In genomic region chr10:73969224-73969811, GRCh38 we compare ENCODE assay signal across 18 cellular contexts. TPM values are rescaled to one million over a fixed set of nuclear protein-coding genes. Genes with fewer than 3 reads are reported as not detected.
DNase-seq lines count a peak whose midpoint lies in the region; ATAC-seq, FAIRE-seq and TF ChIP-seq lines count a peak whose summit lies in the region.
"Had no signal": no experiment of that assay in that cellular context is flagged by ENCODE, and none has a peak within 500 bp of the region (broad histone marks: within the 10 kb centered on the region; RNA-seq: fewer than 3 reads in every experiment).

No MANE protein-coding gene starts in this region.

- no peaks in the 10 kb centered on the region for H3K9me2 ChIP-seq in SK-N-SH

- peak overlapping the region; percentile 24 to 61 for H3K4ac ChIP-seq in mesenchymal stem cell (ENCODE audit: low read depth in 1 of 2, low read length in 2 of 2)

- peaks cover 0 to 27% of the 10 kb centered on the region in 2 experiments; a peak in 2 of 4 replicates for H3K4me1 ChIP-seq in SK-N-SH (ENCODE audit: control insufficient read depth in 1 of 2, insufficient read depth in 2 of 2, low read depth in 1 of 2, low read length in 1 of 2)
- peaks cover 7% of the 10 kb centered on the region for H3K4me1 ChIP-seq in GM12878 (ENCODE audit: control insufficient read depth, insufficient read depth, low read length)
- H3K4me1 ChIP-seq in mesenchymal stem cell (ENCODE audit: control insufficient read depth, insufficient read depth, low read depth, low read length), result peaks cover 20% of the 10 kb centered on the region
- H3K4me1 ChIP-seq in body of pancreas, result peaks cover 12% of the 10 kb centered on the region

- H3K27ac ChIP-seq in SK-N-SH (ENCODE audit: low read depth in 2 of 2, low read length in 1 of 2) (no peak overlapping the region), GM12878 (ENCODE audit: control insufficient read depth, insufficient read depth) (no peak overlapping the region), mesenchymal stem cell (ENCODE audit: low read length, poor library complexity, severe bottlenecking) (no peak overlapping the region), body of pancreas (no peak overlapping the region)

- peak overlapping the region; percentile 57 to 66 for H2BK12ac ChIP-seq in mesenchymal stem cell (ENCODE audit: low read length in 2 of 2)

- no peak overlapping the region for H4K91ac ChIP-seq in mesenchymal stem cell (ENCODE audit: low read length)

- no peak for TF ChIP-seq RAD21 in SK-N-SH (IDR thresholded peaks at IDR 0.05; ENCODE audit: low read length)
- TF ChIP-seq RAD21 in GM12878 (IDR thresholded peaks at IDR 0.05; ENCODE audit: insufficient read depth, low read depth, low read length), result no peak

- no peaks in the 10 kb centered on the region for H3K79me1 ChIP-seq in mesenchymal stem cell (replicated peaks; ENCODE audit: low read length, poor library complexity, severe bottlenecking)

- POLR2A ChIA-PET in SK-N-SH (lab: Yijun Ruan, JAX) (no interaction called here), GM12878 (lab: Charles Lee) (no interaction called here)

- H3K14ac ChIP-seq in mesenchymal stem cell (ENCODE audit: low read length in 2 of 2), result no peak overlapping the region

- SMC1A ChIA-PET in GM12878 (lab: Charles Lee; ENCODE audit: uncharacterized antibody, unreplicated experiment), result interaction anchor here (1.0 to 1.6 kb wide), 2 partner anchors 10 to 11 kb away, joined by 3 to 4 read pairs; no protein-coding TSS in a partner anchor

- no peak overlapping the region; the same call in 1 of the 2 replicates for H2AFZ ChIP-seq in SK-N-SH (ENCODE audit: low read depth)
- no peak overlapping the region for H2AFZ ChIP-seq in GM12878 (ENCODE audit: control insufficient read depth, low read depth, low read length)
- H2AFZ ChIP-seq in mesenchymal stem cell (ENCODE audit: low read depth, low read length), result no peak overlapping the region

- H3K4me3 ChIP-seq in SK-N-SH (ENCODE audit: low read depth in 2 of 2, low read length in 1 of 2), result no peak overlapping the region
- H3K4me3 ChIP-seq in GM12878, result no peak overlapping the region
- no peak overlapping the region for H3K4me3 ChIP-seq in mesenchymal stem cell (ENCODE audit: insufficient read depth in 1 of 2, low read depth in 1 of 2, low read length in 2 of 2)
- no peak overlapping the region for H3K4me3 ChIP-seq in body of pancreas
- H3K4me3 ChIP-seq: cardiac muscle cell had no signal

- H3K79me2 ChIP-seq in SK-N-SH (ENCODE audit: insufficient read depth) (no peaks in the 10 kb centered on the region), GM12878 (ENCODE audit: control insufficient read depth, insufficient read depth, low read length) (no peaks in the 10 kb centered on the region)

- 64% methylated on average over 5 of the region's 5 CpGs for whole genome bisulfite sequencing in SK-N-SH (ENCODE audit: low lambda C conversion rate)
- WGBS in GM12878 (ENCODE audit: insufficient coverage, insufficient replicate concordance, low lambda C conversion rate, missing lambda C conversion rate), result 76% methylated on average over 5 of the region's 5 CpGs
- WGBS in mesenchymal stem cell, result 92% methylated on average over 5 of the region's 5 CpGs
- WGBS in body of pancreas, 2 donors, result 69 to 81% methylated on average over 5 of the region's 5 CpGs

- H2BK120ac ChIP-seq in mesenchymal stem cell (ENCODE audit: low read depth, low read length), result no peak overlapping the region

- CTCF ChIA-PET in SK-N-SH (lab: Yijun Ruan, JAX) (interaction anchor here (0.6 to 3.4 kb wide), 4 partner anchors 12 to 112 kb away, joined by 3 to 19 read pairs (median 8); no protein-coding TSS in a partner anchor), GM12878 (lab: Yijun Ruan, JAX) (interaction anchor here (0.6 kb wide), 1 partner anchor 103 kb away, joined by 3 read pairs; no protein-coding TSS in a partner anchor)

- no peak for TF ChIP-seq CTCF in SK-N-SH (IDR thresholded peaks at IDR 0.05)
- no peak for TF ChIP-seq CTCF in GM12878 (IDR thresholded peaks at IDR 0.05 in 2 of 3, conservative IDR thresholded peaks at IDR 0.05 in 1 of 3; ENCODE audit: control insufficient read depth in 2 of 3, extremely low read depth in 1 of 3, insufficient read depth in 1 of 3, low read depth in 3 of 3, low read length in 3 of 3)
- no peak for TF ChIP-seq CTCF in type B pancreatic cell (conservative IDR thresholded peaks at IDR 0.05)
- TF ChIP-seq CTCF in body of pancreas (IDR thresholded peaks at IDR 0.05), result no peak

- no peak overlapping the region for H3K27ac Mint-ChIP-seq in type B pancreatic cell
- H3K27ac Mint-ChIP-seq in activated T-helper 1 cell treated with anti-CD3 and anti-CD28 coated beads, Interleukin-12 subunit alpha, Interleukin-12 subunit beta, Interleukin-2, Interleukin-4 antibody, amounts not matched to agents 30 ng/mL and 10 ng/mL and 1 ng/mL, durations not matched to agents 14 hours and 24 hours and 36 hours, result no peak overlapping the region
- H3K27ac Mint-ChIP-seq: activated CD8-positive, alpha-beta memory T cell treated with anti-CD3 and anti-CD28 coated beads, Interleukin-2, amount 10 ng/mL, durations not matched to agents 7 days and 5 days; activated naive CD4-positive, alpha-beta T cell treated with anti-CD3 and anti-CD28 coated beads, Interleukin-2, amount 10 ng/mL, durations not matched to agents 7 days and 5 days; CD4-positive, alpha-beta T cell had no signal

- H3K9ac ChIP-seq in SK-N-SH (no peak overlapping the region), GM12878 (ENCODE audit: control insufficient read depth, insufficient read depth, low read length) (no peak overlapping the region), mesenchymal stem cell (ENCODE audit: low read length) (no peak overlapping the region)

- H3K23ac ChIP-seq in mesenchymal stem cell (ENCODE audit: low read length in 2 of 2), result no peak overlapping the region

- peaks cover 28% of the 10 kb centered on the region for H3F3A ChIP-seq in SK-N-SH (replicated peaks; ENCODE audit: insufficient read depth)

- intact Hi-C loops in GM12878 (cut with micrococcal nuclease; ENCODE audit: unreplicated experiment), result no loop called here
- intact Hi-C loops in activated T-helper 1 cell treated with anti-CD3 and anti-CD28 coated beads, Interleukin-12 subunit alpha, Interleukin-12 subunit beta, Interleukin-2, Interleukin-4 antibody, amounts not matched to agents 30 ng/mL and 10 ng/mL and 1 ng/mL, durations not matched to agents 14 hours and 24 hours and 36 hours (cut with micrococcal nuclease), result no loop called here
- intact Hi-C loops in body of pancreas (cut with DNase I), result no loop called here

- peaks cover 37% of the 10 kb centered on the region for H3K4me1 Mint-ChIP-seq in type B pancreatic cell (ENCODE audit: unreplicated experiment)
- H3K4me1 Mint-ChIP-seq in activated T-helper 1 cell treated with anti-CD3 and anti-CD28 coated beads, Interleukin-12 subunit alpha, Interleukin-12 subunit beta, Interleukin-2, Interleukin-4 antibody, amounts not matched to agents 30 ng/mL and 10 ng/mL and 1 ng/mL, durations not matched to agents 14 hours and 24 hours and 36 hours (ENCODE audit: low read depth), result peaks cover 9% of the 10 kb centered on the region

- H2BK5ac ChIP-seq in mesenchymal stem cell (ENCODE audit: low read depth, low read length, poor library complexity, severe bottlenecking), result no peak overlapping the region

- H3K36me3 ChIP-seq in SK-N-SH (replicated peaks in 1 of 2; ENCODE audit: control insufficient read depth in 1 of 2, insufficient read depth in 2 of 2, low read length in 1 of 2) (no peaks in the 10 kb centered on the region), GM12878 (ENCODE audit: control insufficient read depth in 2 of 2, insufficient read depth in 2 of 2, low read length in 1 of 2) (no peaks in the 10 kb centered on the region), mesenchymal stem cell (ENCODE audit: control insufficient read depth in 1 of 2, insufficient read depth in 2 of 2, low read depth in 1 of 2, low read length in 2 of 2) (no peaks in the 10 kb centered on the region), body of pancreas (replicated peaks in 1 of 2; ENCODE audit: insufficient read depth in 1 of 2, low read depth in 2 of 2) (no peaks in the 10 kb centered on the region)
- H3K36me3 ChIP-seq: cardiac muscle cell had no signal

- no peaks in the 10 kb centered on the region for H3K27me3 Mint-ChIP-seq in type B pancreatic cell
- peaks cover 16% of the 10 kb centered on the region for H3K27me3 Mint-ChIP-seq in activated T-helper 1 cell treated with anti-CD3 and anti-CD28 coated beads, Interleukin-12 subunit alpha, Interleukin-12 subunit beta, Interleukin-2, Interleukin-4 antibody, amounts not matched to agents 30 ng/mL and 10 ng/mL and 1 ng/mL, durations not matched to agents 14 hours and 24 hours and 36 hours (ENCODE audit: insufficient read depth)
- H3K27me3 Mint-ChIP-seq: activated CD8-positive, alpha-beta memory T cell treated with anti-CD3 and anti-CD28 coated beads, Interleukin-2, amount 10 ng/mL, durations not matched to agents 7 days and 5 days; CD4-positive, alpha-beta T cell had no signal

- FAIRE-seq in GM12878 (lab: Jason Lieb, UNC), result no peak
- FAIRE-seq: kidney had no signal

- DNase-seq in SK-N-SH (no peak), GM12878 (ENCODE audit: low read depth, low spot score) (no peak), mesenchymal stem cell (peak; percentile 71), type B pancreatic cell (ENCODE audit: extremely low spot score, unreplicated experiment) (peak; percentile 34), body of pancreas (no peak)
- no peak for DNase-seq in activated T-helper 1 cell treated with anti-CD3 and anti-CD28 coated beads, Interleukin-12 subunit alpha, Interleukin-12 subunit beta, Interleukin-2, Interleukin-4 antibody, amounts not matched to agents 30 ng/mL and 10 ng/mL and 1 ng/mL, durations not matched to agents 14 hours and 24 hours and 36 hours (ENCODE audit: low spot score)
- DNase-seq in activated T-cell treated with anti-CD3 and anti-CD28 coated beads, Interleukin-2, amount 50 U/mL, for 1 hour, result no peak
- DNase-seq: activated CD4-positive, CD25-positive, alpha-beta regulatory T cell; activated CD8-positive, alpha-beta memory T cell treated with anti-CD3 and anti-CD28 coated beads, Interleukin-2, amount 10 ng/mL, durations not matched to agents 7 days and 5 days; activated naive CD4-positive, alpha-beta T cell treated with anti-CD3 and anti-CD28 coated beads, Interleukin-2, amount 10 ng/mL, durations not matched to agents 7 days and 5 days; CD4-positive, alpha-beta T cell; kidney; NCI-H2227 treated with DMSO at 0.1 percent for 48 hours; PC-3; posterior cingulate gyrus; stimulated activated CD4-positive, alpha-beta T cell treated with anti-CD3 and anti-CD28 coated beads, Interleukin-15, amount 100 ng/mL, for 24 hours had no signal

- no peaks in the 10 kb centered on the region for H4K20me1 ChIP-seq in SK-N-SH (ENCODE audit: insufficient read depth)
- H4K20me1 ChIP-seq in GM12878 (ENCODE audit: control insufficient read depth, insufficient read depth), result no peaks in the 10 kb centered on the region

- H3K4me2 ChIP-seq in SK-N-SH (no peak overlapping the region), GM12878 (ENCODE audit: control insufficient read depth, insufficient read depth) (no peak overlapping the region), mesenchymal stem cell (ENCODE audit: low read length, poor library complexity, severe bottlenecking) (no peak overlapping the region)

- H3K36me3 Mint-ChIP-seq in type B pancreatic cell, result no peaks in the 10 kb centered on the region
- no peaks in the 10 kb centered on the region for H3K36me3 Mint-ChIP-seq in activated T-helper 1 cell treated with anti-CD3 and anti-CD28 coated beads, Interleukin-12 subunit alpha, Interleukin-12 subunit beta, Interleukin-2, Interleukin-4 antibody, amounts not matched to agents 30 ng/mL and 10 ng/mL and 1 ng/mL, durations not matched to agents 14 hours and 24 hours and 36 hours (ENCODE audit: low read depth)
- H3K36me3 Mint-ChIP-seq: activated CD8-positive, alpha-beta memory T cell treated with anti-CD3 and anti-CD28 coated beads, Interleukin-2, amount 10 ng/mL, durations not matched to agents 7 days and 5 days; activated naive CD4-positive, alpha-beta T cell treated with anti-CD3 and anti-CD28 coated beads, Interleukin-2, amount 10 ng/mL, durations not matched to agents 7 days and 5 days had no signal

- no peak overlapping the region for H4K8ac ChIP-seq in mesenchymal stem cell (ENCODE audit: low read length)

- in situ Hi-C loops in GM12878 (cut with MboI), result no loop called here

- RAD21 ChIA-PET in GM12878 (lab: Charles Lee; ENCODE audit: unreplicated experiment), result interaction anchor here (0.9 kb wide), 1 partner anchor 23 kb away, joined by 3 read pairs; no protein-coding TSS in a partner anchor

- H3K9me3 ChIP-seq in SK-N-SH (no peaks in the 10 kb centered on the region), GM12878 (replicated peaks; ENCODE audit: control insufficient read depth, insufficient read depth, low read length) (no peaks in the 10 kb centered on the region), mesenchymal stem cell (ENCODE audit: control insufficient read depth, low read length) (no peaks in the 10 kb centered on the region), body of pancreas (no peaks in the 10 kb centered on the region)

- H2AK5ac ChIP-seq in mesenchymal stem cell (ENCODE audit: low read length, severe bottlenecking), result peak overlapping the region; percentile 89

- H3K27me3 ChIP-seq in SK-N-SH (ENCODE audit: insufficient read depth) (no peaks in the 10 kb centered on the region), GM12878 (replicated peaks in 1 of 2; ENCODE audit: control insufficient read depth in 2 of 2, insufficient read depth in 2 of 2, low read length in 1 of 2) (no peaks in the 10 kb centered on the region), mesenchymal stem cell (ENCODE audit: control insufficient read depth in 1 of 2, insufficient read depth in 1 of 2, low read length in 2 of 2) (no peaks in the 10 kb centered on the region), body of pancreas (no peaks in the 10 kb centered on the region)
- H3K27me3 ChIP-seq: cardiac muscle cell had no signal

- peak overlapping the region; percentile 0 to 50 for H3K18ac ChIP-seq in mesenchymal stem cell (ENCODE audit: low read depth in 1 of 2, low read length in 2 of 2)

- H2BK15ac ChIP-seq in mesenchymal stem cell (ENCODE audit: low read depth, poor library complexity, severe bottlenecking), result no peak overlapping the region

- no peak overlapping the region for H3K4me3 Mint-ChIP-seq in type B pancreatic cell
- H3K4me3 Mint-ChIP-seq in activated T-helper 1 cell treated with anti-CD3 and anti-CD28 coated beads, Interleukin-12 subunit alpha, Interleukin-12 subunit beta, Interleukin-2, Interleukin-4 antibody, amounts not matched to agents 30 ng/mL and 10 ng/mL and 1 ng/mL, durations not matched to agents 14 hours and 24 hours and 36 hours, result no peak overlapping the region
- H3K4me3 Mint-ChIP-seq: activated CD8-positive, alpha-beta memory T cell treated with anti-CD3 and anti-CD28 coated beads, Interleukin-2, amount 10 ng/mL, durations not matched to agents 7 days and 5 days; activated naive CD4-positive, alpha-beta T cell treated with anti-CD3 and anti-CD28 coated beads, Interleukin-2, amount 10 ng/mL, durations not matched to agents 7 days and 5 days; CD4-positive, alpha-beta T cell had no signal

- no peak for TF ChIP-seq POLR2A in GM12878 (IDR thresholded peaks at IDR 0.05; ENCODE audit: low read depth, low read length)
- no peak for TF ChIP-seq POLR2A in body of pancreas (IDR thresholded peaks at IDR 0.05)

- TF ChIP-seq EP300 in SK-N-SH (IDR thresholded peaks at IDR 0.05; ENCODE audit: borderline replicate concordance in 1 of 2, low read depth in 1 of 2, low read length in 1 of 2), result no peak
- no peak for TF ChIP-seq EP300 in GM12878 (IDR thresholded peaks at IDR 0.05; ENCODE audit: borderline replicate concordance in 1 of 2, control insufficient read depth in 1 of 2, low read depth in 2 of 2, low read length in 2 of 2)

- BruUV-seq in GM12878 (replicated peaks; lab: Mats Ljungman, UMichigan), result no TSS peak

- no peak for ATAC-seq in SK-N-SH treated with all-trans-retinoic acid at 6 μM for 48 hours
- ATAC-seq in GM12878, result peak; percentile 39; the same call in 2 of the 3 replicates
- no peak for ATAC-seq in body of pancreas
- ATAC-seq: activated CD8-positive, alpha-beta memory T cell treated with anti-CD3 and anti-CD28 coated beads, Interleukin-2, amount 10 ng/mL, durations not matched to agents 7 days and 5 days; PC-3 had no signal

- H3K9me3 Mint-ChIP-seq in type B pancreatic cell, result no peaks in the 10 kb centered on the region
- H3K9me3 Mint-ChIP-seq in activated T-helper 1 cell treated with anti-CD3 and anti-CD28 coated beads, Interleukin-12 subunit alpha, Interleukin-12 subunit beta, Interleukin-2, Interleukin-4 antibody, amounts not matched to agents 30 ng/mL and 10 ng/mL and 1 ng/mL, durations not matched to agents 14 hours and 24 hours and 36 hours, result no peaks in the 10 kb centered on the region
- H3K9me3 Mint-ChIP-seq: activated naive CD4-positive, alpha-beta T cell treated with anti-CD3 and anti-CD28 coated beads, Interleukin-2, amount 10 ng/mL, durations not matched to agents 7 days and 5 days; CD4-positive, alpha-beta T cell had no signal

RNA-seq across cellular contexts. Expression of gene VCL, which starts 28.6 kb away (rescaled TPM):
- polyA plus RNA-seq in SK-N-SH (2012; rRNA removed) (147 and 190 TPM in 2 replicates), GM12878 (2011; rRNA removed) (10.7 and 13.8 TPM in 2 replicates), GM12878 (2014; fragmentation: Illumina TruSeq; extraction: Trizol) (28.8 and 29.0 TPM in 2 replicates), GM12878 (2014; fragmentation: Nextera tagmentation; extraction: Ambion mirVana) (1 to 10 TPM; 6.7 to 9.2 TPM), GM12878 (2014; rRNA removed) (24.3 and 25.1 TPM in 2 replicates), GM12878 (2016; fragmentation: Nextera tagmentation; extraction: Ambion mirVana) (10 to 100 TPM; 38.4 to 39.0 TPM)
- 125 and 144 TPM in 2 replicates for polyA plus RNA-seq in SK-N-SH (2012; cell fraction: cytosol; rRNA removed)
- 170 and 281 TPM in 2 replicates for polyA plus RNA-seq in SK-N-SH (2012; cell fraction: nucleus; rRNA removed)
- 9.7 and 9.8 TPM in 2 replicates for total RNA-seq in GM12878 (2013; cell fraction: nucleolus; rRNA removed)
- total RNA-seq in GM12878 (2014; rRNA removed) (22.5 and 23.6 TPM in 2 replicates), GM12878 (2014; rRNA removed; fragmentation: Illumina TruSeq; extraction: Trizol) (22.8 and 24.4 TPM in 2 replicates), GM12878 (2021) (49.3 and 54.6 TPM in 2 replicates), type B pancreatic cell (ENCODE audit: low replicate concordance) (110 and 125 TPM in 2 replicates), body of pancreas (10 to 100 TPM; 24.4 to 31.6 TPM)
- polyA plus RNA-seq in GM12878 (2011; ENCODE audit: low read depth), result 5.7 TPM
- polyA plus RNA-seq in GM12878 (2011; cell fraction: cytosol; rRNA removed), result 9.2 and 9.9 TPM in 2 replicates
- 21.7 and 22.7 TPM in 2 replicates for polyA plus RNA-seq in GM12878 (2011; cell fraction: nucleus; rRNA removed)
- polyA plus RNA-seq in GM12878 (2012), result 6.3 and 7.6 TPM in 2 replicates
- 12.9 and 16.5 TPM in 2 replicates for polyA minus RNA-seq in GM12878 (2011; rRNA and poly(A)+ RNA removed)
- polyA minus RNA-seq in GM12878 (2011; cell fraction: cytosol; rRNA and poly(A)+ RNA removed), result 5.3 and 8.6 TPM in 2 replicates
- polyA minus RNA-seq in GM12878 (2011; cell fraction: nucleus; rRNA and poly(A)+ RNA removed), result 12.9 and 17.8 TPM in 2 replicates
- polyA plus RNA-seq in mesenchymal stem cell (2013, experiment 1 of 2), result 216 TPM
- polyA plus RNA-seq in mesenchymal stem cell (2013, experiment 2 of 2), result 211 TPM
- total RNA-seq in activated T-helper 1 cell treated with anti-CD3 and anti-CD28 coated beads, Interleukin-12 subunit alpha, Interleukin-12 subunit beta, Interleukin-2, Interleukin-4 antibody, amounts not matched to agents 30 ng/mL and 10 ng/mL and 1 ng/mL, durations not matched to agents 14 hours and 24 hours and 36 hours, result 24.4 and 26.0 TPM in 2 replicates

RNA-seq across cellular contexts. Expression of gene PLAU, which starts 58.4 kb away (rescaled TPM):
- polyA plus RNA-seq in SK-N-SH (2012; rRNA removed) (159 and 200 TPM in 2 replicates), GM12878 (2011; rRNA removed) (2.0 and 2.5 TPM in 2 replicates), GM12878 (2014; fragmentation: Illumina TruSeq; extraction: Trizol) (10.4 and 12.8 TPM in 2 replicates), GM12878 (2014; fragmentation: Nextera tagmentation; extraction: Ambion mirVana) (1 to 10 TPM; 5.7 to 8.0 TPM), GM12878 (2014; rRNA removed) (11.1 and 12.2 TPM in 2 replicates), GM12878 (2016; fragmentation: Nextera tagmentation; extraction: Ambion mirVana) (10 to 100 TPM; 16.9 to 20.9 TPM)
- polyA plus RNA-seq in SK-N-SH (2012; cell fraction: cytosol; rRNA removed), result 163 and 191 TPM in 2 replicates
- polyA plus RNA-seq in SK-N-SH (2012; cell fraction: nucleus; rRNA removed), result 211 and 277 TPM in 2 replicates
- total RNA-seq in GM12878 (2013; cell fraction: nucleolus; rRNA removed), result 11.2 and 14.9 TPM in 2 replicates
- total RNA-seq in GM12878 (2014; rRNA removed) (11.2 and 11.9 TPM in 2 replicates), GM12878 (2014; rRNA removed; fragmentation: Illumina TruSeq; extraction: Trizol) (9.3 and 16.0 TPM in 2 replicates), GM12878 (2021) (15.2 and 17.1 TPM in 2 replicates), type B pancreatic cell (ENCODE audit: low replicate concordance) (3.5 and 5.5 TPM in 2 replicates), body of pancreas (1 to 10 TPM; 1.6 to 4.3 TPM)
- polyA plus RNA-seq in GM12878 (2011; ENCODE audit: low read depth), result 0.20 TPM
- polyA plus RNA-seq in GM12878 (2011; cell fraction: cytosol; rRNA removed), result 3.2 and 4.3 TPM in 2 replicates
- polyA plus RNA-seq in GM12878 (2011; cell fraction: nucleus; rRNA removed), result 5.4 and 7.6 TPM in 2 replicates
- polyA plus RNA-seq in GM12878 (2012), result 0.54 and 1.2 TPM in 2 replicates
- polyA minus RNA-seq in GM12878 (2011; rRNA and poly(A)+ RNA removed), result 2.0 and 2.3 TPM in 2 replicates
- polyA minus RNA-seq in GM12878 (2011; cell fraction: cytosol; rRNA and poly(A)+ RNA removed), result 0.62 and 1.2 TPM in 2 replicates
- polyA minus RNA-seq in GM12878 (2011; cell fraction: nucleus; rRNA and poly(A)+ RNA removed), result 1.1 and 1.2 TPM in 2 replicates
- polyA plus RNA-seq in mesenchymal stem cell (2013, experiment 1 of 2), result 1,126 TPM
- 1,146 TPM for polyA plus RNA-seq in mesenchymal stem cell (2013, experiment 2 of 2)
- total RNA-seq in activated T-helper 1 cell treated with anti-CD3 and anti-CD28 coated beads, Interleukin-12 subunit alpha, Interleukin-12 subunit beta, Interleukin-2, Interleukin-4 antibody, amounts not matched to agents 30 ng/mL and 10 ng/mL and 1 ng/mL, durations not matched to agents 14 hours and 24 hours and 36 hours, result 0.37 and 0.60 TPM in 2 replicates
- total RNA-seq: CD4-positive, alpha-beta T cell had no signal

Comparison
In these comparisons a context has a peak if more than half of its experiments do, and no peak if none do; other contexts are left out.
1. DNase-seq: peak in mesenchymal stem cell (single experiment) and type B pancreatic cell (single experiment); none in SK-N-SH (single experiment), GM12878 (single experiment), activated T-helper 1 cell treated with anti-CD3 and anti-CD28 coated beads, Interleukin-12 subunit alpha, Interleukin-12 subunit beta, Interleukin-2, Interleukin-4 antibody, amounts not matched to agents 30 ng/mL and 10 ng/mL and 1 ng/mL, durations not matched to agents 14 hours and 24 hours and 36 hours (single experiment), activated T-cell treated with anti-CD3 and anti-CD28 coated beads, Interleukin-2, amount 50 U/mL, for 1 hour (single experiment) and body of pancreas (0 of 4).